ENCODE assay signal across 13 cellular contexts in genomic region chr4:128823025-128823661, GRCh38. TPM values are rescaled to one million over a fixed set of nuclear protein-coding genes. Genes with fewer than 3 reads are reported as not detected.
DNase-seq lines count a peak whose midpoint lies in the region; ATAC-seq and TF ChIP-seq lines count a peak whose summit lies in the region.
"Had no signal": no experiment of that assay in that cellular context is flagged by ENCODE, and none has a peak within 500 bp of the region (broad histone marks: within the 10 kb centered on the region; RNA-seq: fewer than 3 reads in every experiment).

No MANE protein-coding gene starts in this region.

- no peaks in the 10 kb centered on the region for H4K20me1 ChIP-seq in GM23248 (ENCODE audit: insufficient read depth)

- H3K9me2 ChIP-seq in GM23248 (ENCODE audit: insufficient read depth) = no peaks in the 10 kb centered on the region

- ATAC-seq in GM18505 (IDR thresholded peaks at IDR 0.05; ENCODE audit: unreplicated experiment) (no peak), HG02678 (IDR thresholded peaks at IDR 0.05; ENCODE audit: unreplicated experiment) (no peak)
- ATAC-seq: activated T-cell treated with anti-CD3 and anti-CD28 coated beads, Interleukin-2, amount 50 U/mL, for 72 hours; stimulated activated naive CD8-positive, alpha-beta T cell treated with anti-CD3 and anti-CD28 coated beads, Interleukin-15, Interleukin-2, amounts not matched to agents 100 U/mL and 50 U/mL, for 24 hours had no signal

- H3K4me2 ChIP-seq in GM23248 (ENCODE audit: unreplicated experiment) = peak overlapping the region; percentile 26

- 0 to 2% methylated on average over 1 of the region's 1 CpG for WGBS in GM23248 (ENCODE audit: low coverage in 1 of 2, low lambda C conversion rate in 2 of 2, missing lambda C conversion rate in 2 of 2), 2 experiments

- no peak for TF ChIP-seq POLR2A in GM18505 (IDR thresholded peaks at IDR 0.05; ENCODE audit: borderline replicate concordance, extremely low read depth, insufficient read depth, insufficient read length)

- DNase-seq in GM23248 (peak; percentile 95), RWPE1 (ENCODE audit: low spot score) (peak; percentile 80), fibroblast of gingiva (ENCODE audit: low read depth) (peak; percentile 91), retinal pigment epithelial cell (ENCODE audit: low read depth) (peak; percentile 94), HuH-7 (ENCODE audit: low spot score) (no peak), dorsolateral prefrontal cortex (no peak)
- DNase-seq: activated T-cell treated with anti-CD3 and anti-CD28 coated beads, Interleukin-2, amount 50 U/mL, for 72 hours; DMS79; H9; NCI-H1048; stimulated activated naive CD8-positive, alpha-beta T cell treated with anti-CD3 and anti-CD28 coated beads, Interleukin-15, Interleukin-2, amounts not matched to agents 100 U/mL and 50 U/mL, for 24 hours had no signal

- H3K27ac ChIP-seq in GM23248 = peak overlapping the region; percentile 67
- H3K27ac ChIP-seq in RWPE1 = no peak overlapping the region
- H3K27ac ChIP-seq in dorsolateral prefrontal cortex = no peak overlapping the region

- CTCF ChIA-PET in RWPE1 (lab: Yijun Ruan, JAX) = interaction anchor here (0.6 to 0.7 kb wide), 2 partner anchors 334 to 862 kb away, joined by 3 read pairs; no protein-coding TSS in a partner anchor

- POLR2A ChIA-PET in RWPE1 (lab: Yijun Ruan, JAX; ENCODE audit: low non-redundant PET) = no interaction called here

- H3K9ac ChIP-seq in GM23248 = peak overlapping the region; percentile 10; the same call in 1 of the 2 replicates

- H3K27me3 ChIP-seq in GM23248 (replicated peaks; ENCODE audit: insufficient read depth) (no peaks in the 10 kb centered on the region), dorsolateral prefrontal cortex (no peaks in the 10 kb centered on the region)

- peaks cover 64% of the 10 kb centered on the region for H3K4me1 ChIP-seq in GM23248 (ENCODE audit: insufficient read depth)

- H3F3A ChIP-seq in GM23248 (ENCODE audit: insufficient read depth) = peaks cover 23% of the 10 kb centered on the region

- H2AFZ ChIP-seq in GM23248 = no peak overlapping the region

- H3K79me2 ChIP-seq in GM23248 (ENCODE audit: insufficient read depth) = peaks cover 92% of the 10 kb centered on the region

- H3K9me3 ChIP-seq in GM23248 (ENCODE audit: low read depth) = no peaks in the 10 kb centered on the region

- no peaks in the 10 kb centered on the region for H3K36me3 ChIP-seq in GM23248 (ENCODE audit: low read depth)

- TF ChIP-seq CTCF in RWPE1 (conservative IDR thresholded peaks at IDR 0.05; ENCODE audit: low read depth) (no peak), retinal pigment epithelial cell (conservative IDR thresholded peaks at IDR 0.05; ENCODE audit: low read depth, low read length) (no peak), dorsolateral prefrontal cortex (IDR thresholded peaks at IDR 0.05 in 54 of 56, conservative IDR thresholded peaks at IDR 0.05 in 2 of 56; ENCODE audit: low read depth in 1 of 56, partially characterized antibody in 56 of 56) (no peak)

- peak overlapping the region; percentile 5; the same call in 1 of the 2 replicates for H3K4me3 ChIP-seq in GM23248
- H3K4me3 ChIP-seq in retinal pigment epithelial cell (ENCODE audit: low read length) = no peak overlapping the region
- H3K4me3 ChIP-seq in dorsolateral prefrontal cortex = no peak overlapping the region

- intact Hi-C loops in dorsolateral prefrontal cortex (cut with DNase I) = no loop called here

- in situ Hi-C loops in GM23248 (cut with MboI) = no loop called here

RNA-seq across cellular contexts. Expression of gene JADE1, which starts 13.6 kb away (rescaled TPM):
- 35.9 and 37.6 TPM in 2 replicates for total RNA-seq in GM23248 (2014; rRNA removed; shearing (Covaris generic))
- 32.1 and 32.8 TPM in 2 replicates for polyA plus RNA-seq in GM23248 (2016; fragmentation: Nextera tagmentation; extraction: Ambion mirVana)
- total RNA-seq in dorsolateral prefrontal cortex = 10 to 100 TPM; 21.3 to 55.2 (median 36.1) TPM

Comparison
In these comparisons a context has a peak if more than half of its experiments do, and no peak if none do; other contexts are left out.
1. DNase-seq: peak in GM23248 (single experiment), RWPE1 (single experiment), fibroblast of gingiva (single experiment) and retinal pigment epithelial cell (single experiment); none in HuH-7 (single experiment) and dorsolateral prefrontal cortex (0 of 10).